9 cellular contexts compared by ENCODE assay signal in genomic region chr12:91687052-91688017, GRCh38.
DNase-seq lines count a peak whose midpoint lies in the region; ATAC-seq and TF ChIP-seq lines count a peak whose summit lies in the region.
"Had no signal": no experiment of that assay in that cellular context is flagged by ENCODE, and none has a peak within 500 bp of the region (broad histone marks: within the 10 kb centered on the region; RNA-seq: fewer than 3 reads in every experiment).

No MANE protein-coding gene starts in this region.

- no peak for ATAC-seq in HG03457 (IDR thresholded peaks at IDR 0.05; ENCODE audit: unreplicated experiment)

- DNase-seq in AG08395 (ENCODE audit: low spot score) (peak; percentile 24), Daoy (ENCODE audit: low read depth) (peak; percentile 51), NOMO-1 (lab: John Stamatoyannopoulos, UW; ENCODE audit: unreplicated experiment in 2 of 2) (peak; percentile 31 to 79), brain microvascular endothelial cell (peak; percentile 39), HuH-7 (ENCODE audit: low spot score) (no peak), NCI-H2107 treated with DMSO at 0.1 percent for 48 hours (lab: John Stamatoyannopoulos, UW; ENCODE audit: unreplicated experiment) (no peak), midbrain (lab: John Stamatoyannopoulos, UW) (no peak)
- DNase-seq: NCI-H526 treated with DMSO at 0.1 percent for 48 hours had no signal

- H3K27me3 ChIP-seq in brain microvascular endothelial cell (replicated peaks): no peaks in the 10 kb centered on the region

- H3K36me3 ChIP-seq in brain microvascular endothelial cell (replicated peaks): no peaks in the 10 kb centered on the region

- no peak for TF ChIP-seq CTCF in brain microvascular endothelial cell (IDR thresholded peaks at IDR 0.05; ENCODE audit: low read depth, low read length, missing control alignments)

- in situ Hi-C loops in brain microvascular endothelial cell (cut with HindIII; ENCODE audit: low pct_ligation_motif_present, low sequenced_read_pairs): no loop called here

- no peak overlapping the region for H3K4me3 ChIP-seq in brain microvascular endothelial cell (ENCODE audit: low read depth, low read length)

- no peak overlapping the region for H3K27ac ChIP-seq in brain microvascular endothelial cell

Comparison
In these comparisons a context has a peak if more than half of its experiments do, and no peak if none do; other contexts are left out.
1. DNase-seq: peak in AG08395 (single experiment), Daoy (single experiment), NOMO-1 (2 of 2) and brain microvascular endothelial cell (single experiment); none in HuH-7 (single experiment), NCI-H2107 treated with DMSO at 0.1 percent for 48 hours (single experiment) and midbrain (single experiment).